33 cellular contexts compared by ENCODE assay signal in the genomic region with DNA sequence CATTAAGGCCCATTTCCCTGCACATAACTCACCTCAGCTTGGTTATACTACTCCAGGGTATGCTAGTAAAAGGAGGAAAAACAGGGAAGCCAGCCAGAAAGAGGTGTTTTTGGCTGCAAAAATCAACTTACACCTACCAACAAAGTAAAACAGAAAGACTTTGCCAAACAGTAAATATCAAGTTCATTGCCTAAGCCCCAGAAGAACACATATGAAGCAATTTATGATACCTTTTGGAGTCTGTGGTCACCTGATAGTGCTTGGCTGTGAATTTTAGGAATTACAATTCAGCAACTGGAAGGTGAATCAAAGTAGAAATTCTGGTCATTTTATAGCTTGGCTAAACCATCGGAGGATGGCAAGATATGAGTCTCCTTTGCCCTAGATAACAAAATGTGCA.
DNase-seq lines count a peak whose midpoint lies in the region; ATAC-seq, FAIRE-seq and TF ChIP-seq lines count a peak whose summit lies in the region.
"Had no signal": no experiment of that assay in that cellular context is flagged by ENCODE, and none has a peak within 500 bp of the region (broad histone marks: within the 10 kb centered on the region; RNA-seq: fewer than 3 reads in every experiment).

No MANE protein-coding gene starts in this region.

- H3K4me2 ChIP-seq in HepG2 (ENCODE audit: low read depth, low read length) = no peak overlapping the region
- H3K4me2 ChIP-seq: A549; BLaER1; BLaER1 treated with 17β-estradiol and CSF1 and Interleukin-3, amounts not matched to agents 10 nM and 100 nM had no signal

- no peaks in the 10 kb centered on the region for H3K4me1 ChIP-seq in right lobe of liver
- no peaks in the 10 kb centered on the region for H3K4me1 ChIP-seq in HepG2 (ENCODE audit: insufficient read depth, low read length)
- H3K4me1 ChIP-seq in HAP-1 = no peaks in the 10 kb centered on the region
- H3K4me1 ChIP-seq: A549, Caco-2 had no signal

- H3K9ac ChIP-seq in HepG2 (ENCODE audit: insufficient read depth, low read depth, low read length) = no peak overlapping the region
- H3K9ac ChIP-seq: BLaER1; BLaER1 treated with 17β-estradiol and CSF1 and Interleukin-3, amounts not matched to agents 10 nM and 100 nM had no signal

- no peaks in the 10 kb centered on the region for H3K27me3 ChIP-seq in right lobe of liver
- H3K27me3 ChIP-seq in HepG2 (ENCODE audit: control insufficient read depth in 1 of 2, insufficient read depth in 2 of 2, low read length in 2 of 2) = no peaks in the 10 kb centered on the region
- no peaks in the 10 kb centered on the region for H3K27me3 ChIP-seq in HAP-1 (ENCODE audit: low read depth)
- H3K27me3 ChIP-seq: BE2C; BLaER1; BLaER1 treated with 17β-estradiol and CSF1 and Interleukin-3, amounts not matched to agents 10 nM and 100 nM had no signal

- no peaks in the 10 kb centered on the region for H3K79me2 ChIP-seq in HepG2 (ENCODE audit: insufficient read depth, low read length)

- TF ChIP-seq CTCF in right lobe of liver (IDR thresholded peaks at IDR 0.05) (no peak), HepG2 (CRISPR knock-in tag; IDR thresholded peaks at IDR 0.05) (no peak), LNCaP clone FGC (IDR thresholded peaks at IDR 0.05; ENCODE audit: control insufficient read depth, extremely low read depth, insufficient read depth) (no peak)

- intact Hi-C loops in right lobe of liver (cut with DNase I) = no loop called here
- intact Hi-C loops in HepG2 (cut with micrococcal nuclease; ENCODE audit: unreplicated experiment) = no loop called here

- WGBS in right lobe of liver (ENCODE audit: insufficient coverage, low coverage, low lambda C conversion rate, missing lambda C conversion rate) = 43% methylated on average over 1 of the region's 1 CpG
- 0% methylated on average over 1 of the region's 1 CpG for WGBS in HepG2 (ENCODE audit: low lambda C conversion rate)

- no peak for TF ChIP-seq RAD21 in HepG2 (CRISPR knock-in tag; IDR thresholded peaks at IDR 0.05)

- in situ Hi-C loops in HepG2 (cut with HindIII; ENCODE audit: extremely low pct_ligation_motif_present, low pct_unique_long_range_greater_than_20kb) = no loop called here
- in situ Hi-C loops in HAP-1 (cut with MboI; ENCODE audit: low sequenced_read_pairs) = no loop called here

- TF ChIP-seq POLR2A in right lobe of liver (IDR thresholded peaks at IDR 0.05) (no peak), HepG2 (IDR thresholded peaks at IDR 0.05; ENCODE audit: insufficient read depth in 1 of 2, low read depth in 2 of 2, low read length in 2 of 2) (no peak)

- H2AFZ ChIP-seq in HepG2 (ENCODE audit: low read length) = no peak overlapping the region

- no peak overlapping the region for H3K4me3 ChIP-seq in right lobe of liver
- H3K4me3 ChIP-seq in HepG2 (replicated peaks in 1 of 3; ENCODE audit: insufficient read depth in 1 of 3, low read depth in 2 of 3, low read length in 3 of 3) = no peak overlapping the region
- H3K4me3 ChIP-seq in LNCaP clone FGC (ENCODE audit: low read depth, low read length) = no peak overlapping the region
- H3K4me3 ChIP-seq in HAP-1 = no peak overlapping the region
- H3K4me3 ChIP-seq: A549; BLaER1; BLaER1 treated with 17β-estradiol and CSF1 and Interleukin-3, amounts not matched to agents 10 nM and 100 nM had no signal

- FAIRE-seq in HepG2 (lab: Jason Lieb, UNC) = no peak
- FAIRE-seq: A204.1, A549, D721Med had no signal

- H3K36me3 ChIP-seq in right lobe of liver (no peaks in the 10 kb centered on the region), HepG2 (replicated peaks in 1 of 2; ENCODE audit: control insufficient read depth in 1 of 2, insufficient read depth in 2 of 2, low read length in 2 of 2) (no peaks in the 10 kb centered on the region), HAP-1 (replicated peaks) (no peaks in the 10 kb centered on the region)
- H3K36me3 ChIP-seq: BE2C had no signal

- no peak for DNase-seq in right lobe of liver
- DNase-seq in HepG2 (ENCODE audit: low spot score) = no peak
- DNase-seq in LNCaP clone FGC (ENCODE audit: low read depth) = peak; percentile 13
- no peak for DNase-seq in left lobe of liver (ENCODE audit: low spot score)
- DNase-seq in activated CD4-positive, CD25-positive, alpha-beta regulatory T cell (lab: John Stamatoyannopoulos, UW) = no peak
- DNase-seq in HAP-1 (ENCODE audit: low spot score in 2 of 2) = no peak
- DNase-seq: 8988T; ACHN; AML-193; BE2C; C1 segment of cervical spinal cord; Caco-2; Calu3; CD4-positive, alpha-beta memory T cell; CD4-positive, alpha-beta T cell; CD4-positive, CD25-positive, alpha-beta regulatory T cell; CD8-positive, alpha-beta memory T cell; CD8-positive, alpha-beta T cell; COR-L47; DMS 273 treated with DMSO at 0.1 percent for 48 hours; DMS153; DMS53; DMS79; DMS79 treated with DMSO at 0.1 percent for 48 hours; DND-41; EL had no signal

- CTCF ChIA-PET in HepG2 (lab: Yijun Ruan, JAX; ENCODE audit: low intra/inter-chr PET ratio, low total read pairs) = no interaction called here

- TF ChIP-seq EP300 in HepG2 (IDR thresholded peaks at IDR 0.05; ENCODE audit: low read depth in 2 of 2, low read length in 2 of 2) (no peak), HepG2 (CRISPR knock-in tag; IDR thresholded peaks at IDR 0.05; ENCODE audit: borderline replicate concordance) (no peak)

- peak; percentile 22 to 57 (median 31) for ATAC-seq in right lobe of liver
- no peak for ATAC-seq in HepG2
- peak; percentile 75 for ATAC-seq in left lobe of liver
- ATAC-seq: A549; CD8-positive, alpha-beta T cell had no signal

- H3K9me3 ChIP-seq in right lobe of liver (no peaks in the 10 kb centered on the region), HepG2 (ENCODE audit: low read length) (peaks cover 10% of the 10 kb centered on the region; the same call in 1 of the 2 replicates), HAP-1 (no peaks in the 10 kb centered on the region)
- H3K9me3 ChIP-seq: A549, BE2C, Caco-2 had no signal

- H4K20me1 ChIP-seq in HepG2 (ENCODE audit: insufficient read depth, low read length) = no peaks in the 10 kb centered on the region
- H4K20me1 ChIP-seq: BLaER1; BLaER1 treated with 17β-estradiol and CSF1 and Interleukin-3, amounts not matched to agents 10 nM and 100 nM had no signal

- BruUV-seq in HepG2 (replicated peaks; lab: Mats Ljungman, UMichigan) = no TSS peak

- no peak overlapping the region for H3K27ac ChIP-seq in right lobe of liver
- H3K27ac ChIP-seq in HepG2 (ENCODE audit: extremely low read length, insufficient read depth, low read length) = no peak overlapping the region
- H3K27ac ChIP-seq: 22Rv1; A549; BLaER1; BLaER1 treated with 17β-estradiol and CSF1 and Interleukin-3, amounts not matched to agents 10 nM and 100 nM; C4-2B had no signal

- POLR2A ChIA-PET in HepG2 (lab: Yijun Ruan, JAX) = no interaction called here

TF ChIP-seq in HepG2, 621 proteins besides CTCF, POLR2A, EP300 and RAD21:
- TF ChIP-seq HNF1B (CRISPR knock-in tag; IDR thresholded peaks at IDR 0.05) (no peak), SCMH1 (CRISPR knock-in tag; IDR thresholded peaks at IDR 0.05; ENCODE audit: borderline replicate concordance) (no peak), TRIM24 (CRISPR knock-in tag; IDR thresholded peaks at IDR 0.05) (no peak), PPARG (CRISPR knock-in tag; conservative IDR thresholded peaks at IDR 0.05) (no peak), ZNF790 (CRISPR knock-in tag; IDR thresholded peaks at IDR 0.05; ENCODE audit: borderline replicate concordance) (no peak), SALL2 (CRISPR knock-in tag; IDR thresholded peaks at IDR 0.05) (no peak), HNRNPL (IDR thresholded peaks at IDR 0.05; ENCODE audit: low read depth, low read length) (no peak), GTF2F1 (IDR thresholded peaks at IDR 0.05; ENCODE audit: low read length) (no peak)
- TF ChIP-seq, protein P1, sequence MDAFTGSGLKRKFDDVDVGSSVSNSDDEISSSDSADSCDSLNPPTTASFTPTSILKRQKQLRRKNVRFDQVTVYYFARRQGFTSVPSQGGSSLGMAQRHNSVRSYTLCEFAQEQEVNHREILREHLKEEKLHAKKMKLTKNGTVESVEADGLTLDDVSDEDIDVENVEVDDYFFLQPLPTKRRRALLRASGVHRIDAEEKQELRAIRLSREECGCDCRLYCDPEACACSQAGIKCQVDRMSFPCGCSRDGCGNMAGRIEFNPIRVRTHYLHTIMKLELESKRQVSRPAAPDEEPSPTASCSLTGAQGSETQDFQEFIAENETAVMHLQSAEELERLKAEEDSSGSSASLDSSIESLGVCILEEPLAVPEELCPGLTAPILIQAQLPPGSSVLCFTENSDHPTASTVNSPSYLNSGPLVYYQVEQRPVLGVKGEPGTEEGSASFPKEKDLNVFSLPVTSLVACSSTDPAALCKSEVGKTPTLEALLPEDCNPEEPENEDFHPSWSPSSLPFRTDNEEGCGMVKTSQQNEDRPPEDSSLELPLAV (CRISPR knock-in tag; conservative IDR thresholded peaks at IDR 0.05; ENCODE audit: low read depth) = no peak
